ENCODE assay signal across 8 cellular contexts in genomic region chr7:139359366-139360209, GRCh38. TPM values are rescaled to one million over a fixed set of nuclear protein-coding genes. Genes with fewer than 3 reads are reported as not detected.
DNase-seq lines count a peak whose midpoint lies in the region; ATAC-seq and TF ChIP-seq lines count a peak whose summit lies in the region.

Gene LUC7L2 (plus strand): TSS chr7:139359894. CDS start chr7:139360262, 368 bp downstream.

- H3K36me3 Mint-ChIP-seq in activated naive CD8-positive, alpha-beta T cell, result peaks cover 7% of the 10 kb centered on the region
- peaks cover 13% of the 10 kb centered on the region for H3K36me3 Mint-ChIP-seq in osteocyte (ENCODE audit: unreplicated experiment)

- no peaks in the 10 kb centered on the region for H3K27me3 Mint-ChIP-seq in activated naive CD8-positive, alpha-beta T cell
- no peaks in the 10 kb centered on the region for H3K27me3 Mint-ChIP-seq in osteocyte (ENCODE audit: unreplicated experiment)

- no peaks in the 10 kb centered on the region for H3K27me3 ChIP-seq in thymus (ENCODE audit: control insufficient read depth, insufficient read depth)

- H3K27ac Mint-ChIP-seq in activated naive CD8-positive, alpha-beta T cell, result peak within 1 kb of the TSS; percentile 99
- H3K27ac Mint-ChIP-seq in osteocyte (ENCODE audit: unreplicated experiment), result peak within 1 kb of the TSS; percentile 99

- WGBS in thymus, result under 1% methylated on average over 98 of the region's 98 CpGs

- ATAC-seq in HG02623 (IDR thresholded peaks at IDR 0.05; ENCODE audit: unreplicated experiment), result peak; percentile 69

- H3K9me3 Mint-ChIP-seq in activated naive CD8-positive, alpha-beta T cell (ENCODE audit: low read depth), result no peaks in the 10 kb centered on the region
- no peaks in the 10 kb centered on the region for H3K9me3 Mint-ChIP-seq in osteocyte (ENCODE audit: unreplicated experiment)

- H3K4me1 ChIP-seq in thymus (ENCODE audit: control insufficient read depth, insufficient read depth, low read length), result peaks cover 7% of the 10 kb centered on the region

- H3K36me3 ChIP-seq in thymus (ENCODE audit: control insufficient read depth, insufficient read depth), result peaks cover 3% of the 10 kb centered on the region

- DNase-seq in GM10266 (ENCODE audit: extremely low spot score), result peak; percentile 94
- peak; percentile 95 for DNase-seq in NCI-H1105 (lab: John Stamatoyannopoulos, UW)
- DNase-seq in SKM-1 treated with dmso at 0.1 percent for 144 hours (lab: John Stamatoyannopoulos, UW; ENCODE audit: unreplicated experiment), result peak; percentile 96
- DNase-seq in glomerular visceral epithelial cell (ENCODE audit: extremely low spot score), result peak; percentile 97
- peak; percentile 100 for DNase-seq in osteocyte (ENCODE audit: extremely low spot score, unreplicated experiment)

- peak within 1 kb of the TSS; percentile 93 for H3K4me3 ChIP-seq in thymus (ENCODE audit: low read length)

- no peaks in the 10 kb centered on the region for H3K9me3 ChIP-seq in thymus (ENCODE audit: control insufficient read depth)

- peak within 1 kb of the TSS; percentile 100 for H3K27ac ChIP-seq in thymus (ENCODE audit: low read depth)

- peak within 1 kb of the TSS; percentile 91 for H3K4me3 Mint-ChIP-seq in activated naive CD8-positive, alpha-beta T cell
- peak within 1 kb of the TSS; percentile 96 for H3K4me3 Mint-ChIP-seq in osteocyte (ENCODE audit: unreplicated experiment)

- peak; percentile 6 for TF ChIP-seq CTCF in GM10266 (IDR thresholded peaks at IDR 0.05; ENCODE audit: control insufficient read depth, insufficient read depth, low read depth, missing control alignments)
- TF ChIP-seq CTCF in osteocyte (IDR thresholded peaks at IDR 0.05), result no peak

- H3K4me1 Mint-ChIP-seq in activated naive CD8-positive, alpha-beta T cell (ENCODE audit: low read depth), result peaks cover 33% of the 10 kb centered on the region
- H3K4me1 Mint-ChIP-seq in osteocyte (ENCODE audit: unreplicated experiment), result peaks cover 39% of the 10 kb centered on the region

RNA-seq across cellular contexts. Expression of gene LUC7L2, which starts in this region (rescaled TPM):
- total RNA-seq in osteocyte, result 112 and 116 TPM in 2 replicates
- 108 TPM for polyA plus RNA-seq in thymus

Comparison
In these comparisons a context has a peak if more than half of its experiments do, and no peak if none do; other contexts are left out.
1. Peak in every context shown above with its lines: DNase-seq, ATAC-seq, H3K4me3 ChIP-seq and H3K27ac ChIP-seq.